Comparison of ENCODE assay signal across 11 cellular contexts in genomic region chr12:110199360-110200123, GRCh38.
DNase-seq lines count a peak whose midpoint lies in the region; ATAC-seq and TF ChIP-seq lines count a peak whose summit lies in the region.
"Had no signal": no experiment of that assay in that cellular context is flagged by ENCODE, and none has a peak within 500 bp of the region (broad histone marks: within the 10 kb centered on the region; RNA-seq: fewer than 3 reads in every experiment).

No MANE protein-coding gene starts in this region.

- no peaks in the 10 kb centered on the region for H3K9me3 Mint-ChIP-seq in WTC11
- H3K9me3 Mint-ChIP-seq: activated B cell treated with CpG ODN at 0.5 μM for 24 hours, IgD-negative memory B cell had no signal

- TF ChIP-seq CTCF in AG09319 (IDR thresholded peaks at IDR 0.05; ENCODE audit: low read depth, low read length), result no peak
- TF ChIP-seq CTCF in WTC11 (IDR thresholded peaks at IDR 0.05), result no peak
- no peak for TF ChIP-seq CTCF in body of pancreas (IDR thresholded peaks at IDR 0.05)

- H3K27me3 Mint-ChIP-seq in WTC11 (ENCODE audit: low read depth), result no peaks in the 10 kb centered on the region
- H3K27me3 Mint-ChIP-seq: activated B cell treated with CpG ODN at 0.5 μM for 24 hours, IgD-negative memory B cell had no signal

- H3K27ac Mint-ChIP-seq in WTC11, result peak overlapping the region; percentile 65; the same call in 1 of the 2 replicates
- H3K27ac Mint-ChIP-seq: activated B cell treated with CpG ODN at 0.5 μM for 24 hours had no signal

- peaks cover 10% of the 10 kb centered on the region for H3K4me1 Mint-ChIP-seq in WTC11
- H3K4me1 Mint-ChIP-seq: activated B cell treated with CpG ODN at 0.5 μM for 24 hours had no signal

- intact Hi-C loops in body of pancreas (cut with DNase I), result no loop called here

- peak overlapping the region; percentile 12 for H3K27ac ChIP-seq in iPS-18a (ENCODE audit: low read length)
- no peak overlapping the region for H3K27ac ChIP-seq in effector memory CD4-positive, alpha-beta T cell (ENCODE audit: insufficient read depth, low read length, poor library complexity, severe bottlenecking)
- H3K27ac ChIP-seq in body of pancreas, result no peak overlapping the region

- no peak for TF ChIP-seq POLR2A in body of pancreas (IDR thresholded peaks at IDR 0.05)

- peak; percentile 81 for ATAC-seq in WTC11
- ATAC-seq in body of pancreas, result no peak
- ATAC-seq in HG03025 (IDR thresholded peaks at IDR 0.05; ENCODE audit: low FRiP score, unreplicated experiment), result no peak

- peak overlapping the region; percentile 2; the same call in 1 of the 2 replicates for H3K4me3 Mint-ChIP-seq in WTC11
- H3K4me3 Mint-ChIP-seq: activated B cell treated with CpG ODN at 0.5 μM for 24 hours, IgD-negative memory B cell had no signal

- DNase-seq in AG09319 (ENCODE audit: extremely low read depth, low read depth), result peak; percentile 32
- DNase-seq in H7, result peak; percentile 42
- DNase-seq in WTC11 (ENCODE audit: low spot score), result no peak
- DNase-seq in effector memory CD4-positive, alpha-beta T cell, result no peak
- DNase-seq in body of pancreas, result no peak
- no peak for DNase-seq in GOT3 (lab: John Stamatoyannopoulos, UW)
- DNase-seq: activated B cell treated with CpG ODN at 0.5 μM for 24 hours, head of caudate nucleus had no signal

- H3K9me3 ChIP-seq in iPS-18a (ENCODE audit: control insufficient read depth, low read depth, low read length) (no peaks in the 10 kb centered on the region), body of pancreas (no peaks in the 10 kb centered on the region)
- no peaks in the 10 kb centered on the region for H3K9me3 ChIP-seq in effector memory CD4-positive, alpha-beta T cell (ENCODE audit: control insufficient read depth, low read length)

- CTCF ChIA-PET in WTC11 (lab: Charles Lee), result interaction anchor here (0.7 kb wide), 1 partner anchor 232 kb away, joined by 3 read pairs; no protein-coding TSS in a partner anchor

- H3K4me3 ChIP-seq in H7 (ENCODE audit: insufficient read depth, low read depth, low read length) (no peak overlapping the region), iPS-18a (ENCODE audit: low read length) (peak overlapping the region; percentile 23), body of pancreas (no peak overlapping the region)
- H3K4me3 ChIP-seq in effector memory CD4-positive, alpha-beta T cell (ENCODE audit: insufficient read depth, low read depth, low read length, poor library complexity, severe bottlenecking), result no peak overlapping the region

- H3K4me1 ChIP-seq in iPS-18a (ENCODE audit: control insufficient read depth, low read depth, low read length), result peaks cover 12% of the 10 kb centered on the region
- peaks cover 7% of the 10 kb centered on the region for H3K4me1 ChIP-seq in effector memory CD4-positive, alpha-beta T cell (ENCODE audit: control insufficient read depth, insufficient read depth, low read length, poor library complexity, severe bottlenecking)
- H3K4me1 ChIP-seq in body of pancreas, result no peaks in the 10 kb centered on the region

- H3K27me3 ChIP-seq in H7 (ENCODE audit: control insufficient read depth, insufficient read depth, low read length), result no peaks in the 10 kb centered on the region
- no peaks in the 10 kb centered on the region for H3K27me3 ChIP-seq in iPS-18a (ENCODE audit: control insufficient read depth, insufficient read depth, low read length)
- no peaks in the 10 kb centered on the region for H3K27me3 ChIP-seq in effector memory CD4-positive, alpha-beta T cell (replicated peaks; ENCODE audit: control insufficient read depth, insufficient read depth, low read length, poor library complexity, severe bottlenecking)
- no peaks in the 10 kb centered on the region for H3K27me3 ChIP-seq in body of pancreas

- peaks cover 2% of the 10 kb centered on the region for H3K36me3 ChIP-seq in H7 (replicated peaks; ENCODE audit: control insufficient read depth, insufficient read depth, low read length)
- H3K36me3 ChIP-seq in iPS-18a (ENCODE audit: control insufficient read depth, low read depth, low read length), result peaks cover 3% of the 10 kb centered on the region
- H3K36me3 ChIP-seq in effector memory CD4-positive, alpha-beta T cell (ENCODE audit: control insufficient read depth, insufficient read depth, low read length), result no peaks in the 10 kb centered on the region
- no peaks in the 10 kb centered on the region for H3K36me3 ChIP-seq in body of pancreas (replicated peaks in 1 of 2; ENCODE audit: insufficient read depth in 1 of 2, low read depth in 2 of 2)

- 32 to 41% methylated on average over 6 of the region's 6 CpGs for WGBS in body of pancreas, 2 donors

- peak overlapping the region; percentile 47 for H3K9ac ChIP-seq in iPS-18a (ENCODE audit: low read length)

- POLR2A ChIA-PET in WTC11 (lab: Charles Lee), result interaction anchor here (1.3 kb wide), 1 partner anchor 17 kb away, joined by 3 read pairs; no protein-coding TSS in a partner anchor

- H3K36me3 Mint-ChIP-seq in WTC11, result no peaks in the 10 kb centered on the region

TF ChIP-seq in WTC11, 78 proteins besides CTCF, POLR2A, EP300 and RAD21:
- TF ChIP-seq MLX (CRISPR knock-in tag; IDR thresholded peaks at IDR 0.05) (no peak), ELF4 (CRISPR knock-in tag; IDR thresholded peaks at IDR 0.05; ENCODE audit: low read depth) (no peak), ERG (CRISPR knock-in tag; IDR thresholded peaks at IDR 0.05) (no peak), TCF7 (CRISPR knock-in tag; IDR thresholded peaks at IDR 0.05; ENCODE audit: low read depth) (no peak), ZNF416 (CRISPR knock-in tag; IDR thresholded peaks at IDR 0.05) (no peak), CREB1 (CRISPR knock-in tag; IDR thresholded peaks at IDR 0.05) (no peak), ATF6 (CRISPR knock-in tag; IDR thresholded peaks at IDR 0.05) (no peak), ZNF232 (CRISPR knock-in tag; IDR thresholded peaks at IDR 0.05) (no peak), ZNF512 (CRISPR knock-in tag; IDR thresholded peaks at IDR 0.05; ENCODE audit: borderline replicate concordance) (no peak), GABPB1 (CRISPR knock-in tag; IDR thresholded peaks at IDR 0.05) (no peak), NR3C1 (CRISPR knock-in tag; conservative IDR thresholded peaks at IDR 0.05; ENCODE audit: low read depth) (no peak), ESRRA (CRISPR knock-in tag; IDR thresholded peaks at IDR 0.05; ENCODE audit: borderline replicate concordance) (no peak), NR1H2 (CRISPR knock-in tag; IDR thresholded peaks at IDR 0.05) (no peak), CREM (CRISPR knock-in tag; IDR thresholded peaks at IDR 0.05) (no peak), ZBTB21 (CRISPR knock-in tag; IDR thresholded peaks at IDR 0.05; ENCODE audit: borderline replicate concordance) (no peak), ATF3 (CRISPR knock-in tag; conservative IDR thresholded peaks at IDR 0.05) (no peak), FOXP1 (CRISPR knock-in tag; IDR thresholded peaks at IDR 0.05; ENCODE audit: borderline replicate concordance) (no peak), TP53 (CRISPR knock-in tag; IDR thresholded peaks at IDR 0.05) (no peak), JAZF1 (CRISPR knock-in tag; IDR thresholded peaks at IDR 0.05) (no peak)

Comparison
In these comparisons a context has a peak if more than half of its experiments do, and no peak if none do; other contexts are left out.
1. DNase-seq: peak in AG09319 (single experiment) and H7 (single experiment); none in WTC11 (single experiment), effector memory CD4-positive, alpha-beta T cell (0 of 3), body of pancreas (0 of 4) and GOT3 (single experiment).